In the genomic region with DNA sequence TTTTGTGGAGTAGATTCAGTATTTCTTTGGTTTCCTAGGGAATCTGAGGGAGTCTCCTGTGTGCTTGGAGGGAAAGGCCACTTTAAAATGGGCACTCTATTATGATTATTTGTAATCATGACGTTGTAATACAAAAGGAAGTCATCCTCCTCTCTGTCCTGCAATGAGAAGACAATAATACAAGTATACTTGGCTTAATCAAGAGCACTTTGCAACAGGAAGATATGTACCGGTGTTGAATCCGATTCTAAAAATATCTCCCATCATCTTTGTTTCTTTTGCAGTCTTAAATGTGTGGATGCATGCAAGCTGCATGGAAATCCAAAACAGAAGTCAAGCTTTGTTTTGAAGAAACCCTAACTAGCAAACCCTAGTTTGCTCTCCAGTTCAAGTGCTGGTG, we compare ENCODE assay signal across 22 cellular contexts.
"Had no signal": no experiment of that assay in that cellular context is flagged by ENCODE, and none has a peak within 500 bp of the region (broad histone marks: within the 10 kb centered on the region; RNA-seq: fewer than 3 reads in every experiment).

No MANE protein-coding gene starts in this region.

- H3K9ac ChIP-seq: parathyroid adenoma had no signal

- H3K4me1 ChIP-seq: uterus had no signal

- H3K27ac ChIP-seq: body of pancreas, coronary artery, parathyroid adenoma, psoas muscle, stomach, testis, uterus had no signal

- H2AFZ ChIP-seq: parathyroid adenoma had no signal

- H3K79me2 ChIP-seq: parathyroid adenoma had no signal

- ATAC-seq: activated CD4-positive, alpha-beta T cell treated with anti-CD3 and anti-CD28 coated beads for 36 hours; activated CD8-positive, alpha-beta memory T cell treated with anti-CD3 and anti-CD28 coated beads, Interleukin-2, amount 10 ng/mL, durations not matched to agents 7 days and 5 days; activated CD8-positive, alpha-beta T cell treated with anti-CD3 and anti-CD28 coated beads, Interleukin-2, amount 10 ng/mL, durations not matched to agents 7 days and 5 days; activated naive CD4-positive, alpha-beta T cell treated with anti-CD3 and anti-CD28 coated beads, Interleukin-2, amount 50 U/mL, for 72 hours; body of pancreas; stimulated activated naive B cell treated with anti-CD40 and anti-IgM and Interleukin-4, amounts not matched to agents 10 μg/mL and 1 μg/mL and 100 μg/mL, for 72 hours had no signal

- H3K36me3 ChIP-seq: stomach, uterus had no signal

- H3K27me3 ChIP-seq: body of pancreas, stomach, testis, uterus had no signal

- H3K4me3 ChIP-seq: body of pancreas, coronary artery, psoas muscle, stomach, testis, uterus had no signal

- DNase-seq: activated CD4-positive, alpha-beta T cell treated with anti-CD3 and anti-CD28 coated beads for 36 hours; activated CD4-positive, CD25-positive, alpha-beta regulatory T cell; activated CD8-positive, alpha-beta memory T cell treated with anti-CD3 and anti-CD28 coated beads, Interleukin-2, amount 10 ng/mL, durations not matched to agents 7 days and 5 days; activated CD8-positive, alpha-beta T cell treated with anti-CD3 and anti-CD28 coated beads, Interleukin-2, amount 10 ng/mL, durations not matched to agents 7 days and 5 days; activated naive CD4-positive, alpha-beta T cell; activated T-cell treated with anti-CD3 and anti-CD28 coated beads, Interleukin-2, amount 50 U/mL, for 48 hours; aorta; body of pancreas; cerebellar nuclear complex; kidney glomerular epithelial cell; naive B cell; nucleus accumbens; psoas muscle; stimulated activated CD4-positive, alpha-beta T cell treated with anti-CD3 and anti-CD28 coated beads, Interleukin-15, amount 100 ng/mL, for 24 hours; stimulated activated CD4-positive, alpha-beta T cell treated with anti-CD3 and anti-CD28 coated beads, Interleukin-2, amount 100 ng/mL, for 24 hours; stimulated activated naive B cell treated with anti-CD40 and anti-IgM and Interleukin-4, amounts not matched to agents 10 μg/mL and 1 μg/mL and 100 μg/mL, for 72 hours; stomach; testis; uterus had no signal

- H3K9me3 ChIP-seq: body of pancreas, psoas muscle, stomach, testis, uterus had no signal
